In the genomic region with DNA sequence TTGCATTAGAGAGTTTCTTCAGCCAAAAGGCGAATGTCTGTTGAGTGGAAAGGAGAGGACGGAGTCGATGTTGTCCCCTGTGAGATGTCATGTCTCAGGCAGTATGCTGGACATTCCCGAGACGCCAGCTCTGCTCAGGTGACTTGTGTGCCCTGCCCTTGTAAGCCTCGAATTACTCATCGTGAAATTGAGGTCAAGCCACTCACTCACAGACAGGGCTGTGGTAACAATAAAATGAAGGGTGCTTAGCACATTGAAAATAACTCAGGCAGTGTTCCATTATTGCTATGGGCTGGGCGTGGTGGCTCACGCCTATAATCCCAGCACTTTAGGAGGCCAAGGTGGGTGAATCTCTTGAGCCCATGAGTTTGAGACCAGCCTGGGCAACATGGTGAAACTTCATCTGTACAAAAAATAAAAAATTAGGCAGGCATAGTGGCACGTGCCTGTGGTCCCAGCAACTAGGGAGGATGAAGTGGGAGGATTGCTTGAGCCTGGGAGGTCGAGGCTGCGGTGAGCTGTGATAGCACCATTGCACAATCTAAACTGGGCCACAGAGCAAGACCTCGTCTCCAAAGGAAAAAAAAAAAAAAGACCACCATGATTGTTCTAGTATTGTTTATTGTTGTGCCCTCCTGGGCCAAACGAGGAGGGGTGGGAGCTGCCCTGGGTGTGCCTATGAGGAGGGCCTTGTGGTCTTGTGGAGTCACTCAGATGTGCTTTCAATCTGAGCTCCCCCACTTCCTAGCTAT, we compare ENCODE assay signal across 12 cellular contexts.
DNase-seq lines count a peak whose midpoint lies in the region; ATAC-seq and TF ChIP-seq lines count a peak whose summit lies in the region.
"Had no signal": no experiment of that assay in that cellular context is flagged by ENCODE, and none has a peak within 500 bp of the region (broad histone marks: within the 10 kb centered on the region; RNA-seq: fewer than 3 reads in every experiment).

No MANE protein-coding gene starts in this region.

- TF ChIP-seq CTCF in choroid plexus epithelial cell (conservative IDR thresholded peaks at IDR 0.05; ENCODE audit: low read depth, low read length): no peak
- no peak for TF ChIP-seq CTCF in testis (IDR thresholded peaks at IDR 0.05)

- peak overlapping the region; percentile 33 to 78 for H3K27ac ChIP-seq in testis

- no peaks in the 10 kb centered on the region for H3K36me3 ChIP-seq in testis (ENCODE audit: low read depth, missing control alignments)

- ATAC-seq in left colon: peak; percentile 88
- no peak for ATAC-seq in HG02870 (IDR thresholded peaks at IDR 0.05; ENCODE audit: unreplicated experiment)
- ATAC-seq: natural killer cell treated with Interleukin-12 subunit alpha and Interleukin-12 subunit beta and Interleukin-15 and Interleukin-18, amount 100 ng/mL, for 72 hours had no signal

- 69 to 70% methylated on average over 14 of the region's 14 CpGs for WGBS in testis, 2 donors

- H3K4me3 ChIP-seq in choroid plexus epithelial cell (ENCODE audit: low read depth, low read length): no peak overlapping the region
- no peak overlapping the region for H3K4me3 ChIP-seq in testis

- no peak for TF ChIP-seq POLR2A in testis (IDR thresholded peaks at IDR 0.05)

- H3K27me3 ChIP-seq in testis: no peaks in the 10 kb centered on the region

- intact Hi-C loops in left colon (cut with DNase I, micrococcal nuclease): no loop called here
- intact Hi-C loops in testis (cut with DNase I; ENCODE audit: low total_unique reads): no loop called here

- no peaks in the 10 kb centered on the region for H3K9me3 ChIP-seq in testis

- H3K4me1 ChIP-seq in testis: peaks cover 26% of the 10 kb centered on the region

- DNase-seq in HPDE6-E6E7 (ENCODE audit: extremely low spot score) (peak; percentile 54), choroid plexus epithelial cell (ENCODE audit: low read depth) (peak; percentile 76), left colon (peak; percentile 60 to 82), testis (no peak), amniotic stem cell (lab: John Stamatoyannopoulos, UW) (no peak), NCI-H69 (lab: John Stamatoyannopoulos, UW) (no peak)
- DNase-seq in activated CD4-positive, alpha-beta T cell treated with anti-CD3 and anti-CD28 coated beads, Interleukin-2, amount 50 U/mL, for 48 hours: no peak
- DNase-seq: activated T-cell treated with anti-CD3 and anti-CD28 coated beads, Interleukin-2, amount 50 U/mL, for 72 hours; GF-D8; NCI-H345 had no signal

Comparison
In these comparisons a context has a peak if more than half of its experiments do, and no peak if none do; other contexts are left out.
1. DNase-seq: peak in HPDE6-E6E7 (single experiment), choroid plexus epithelial cell (single experiment) and left colon (2 of 2); none in testis (single experiment), activated CD4-positive, alpha-beta T cell treated with anti-CD3 and anti-CD28 coated beads, Interleukin-2, amount 50 U/mL, for 48 hours (0 of 2), amniotic stem cell (single experiment) and NCI-H69 (single experiment).